19 cellular contexts compared by ENCODE assay signal in the genomic region with DNA sequence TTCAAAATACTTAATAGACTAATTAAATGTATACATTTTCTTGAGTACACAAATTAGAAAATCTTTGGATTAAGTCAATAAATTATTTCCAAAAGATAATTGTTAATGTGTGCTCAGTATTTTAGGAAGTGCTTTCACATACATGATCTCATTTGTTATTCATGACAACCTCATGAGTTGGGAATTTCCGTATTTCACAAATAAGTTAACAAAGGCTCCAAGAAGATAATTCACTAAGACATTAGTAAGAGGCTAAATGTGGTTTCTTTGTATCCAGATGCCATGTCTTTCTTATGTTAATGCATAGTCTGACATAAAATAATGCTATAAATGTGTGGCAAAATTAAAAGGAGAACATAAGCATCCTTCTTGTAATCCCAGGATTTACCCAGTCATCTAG.
A peak's percentile ranks its signal among the peaks of the same experiment; 100 is the strongest.
DNase-seq lines count a peak whose midpoint lies in the region; ATAC-seq and TF ChIP-seq lines count a peak whose summit lies in the region.
"Had no signal": no experiment of that assay in that cellular context is flagged by ENCODE, and none has a peak within 500 bp of the region (broad histone marks: within the 10 kb centered on the region; RNA-seq: fewer than 3 reads in every experiment).

No MANE protein-coding gene starts in this region.

- H3K9me3 ChIP-seq in upper lobe of right lung = no peaks in the 10 kb centered on the region

- H3K4me3 ChIP-seq in epithelial cell of esophagus (ENCODE audit: low read length) (no peak overlapping the region), upper lobe of right lung (no peak overlapping the region)
- H3K4me3 ChIP-seq: A549 had no signal

- H3K27ac ChIP-seq in upper lobe of right lung = no peak overlapping the region
- H3K27ac ChIP-seq: A549 had no signal

- intact Hi-C loops in upper lobe of right lung (cut with DNase I) = no loop called here

- H3K4me1 ChIP-seq in upper lobe of right lung = no peaks in the 10 kb centered on the region
- H3K4me1 ChIP-seq: A549 had no signal

- H3K27me3 ChIP-seq in upper lobe of right lung = no peaks in the 10 kb centered on the region

- DNase-seq in EL (peak; percentile 16), M059J (ENCODE audit: low read depth) (peak; percentile 14), epithelial cell of esophagus (ENCODE audit: low read depth) (peak; percentile 65), iris pigment epithelial cell (ENCODE audit: low read depth) (peak; percentile 27), DMS79 treated with DMSO at 0.1 percent for 48 hours (lab: John Stamatoyannopoulos, UW) (no peak), upper lobe of right lung (no peak), occipital lobe (lab: John Stamatoyannopoulos, UW) (no peak), AG20443 (ENCODE audit: low spot score) (no peak)
- DNase-seq: AML-193, COR-L47, DMS153, GOT3, KG1, MM.1S, NCI-H1092 treated with DMSO at 0.1 percent for 48 hours, NCI-H1694, NCI-H524 treated with DMSO at 0.1 percent for 48 hours had no signal

- no peaks in the 10 kb centered on the region for H3K36me3 ChIP-seq in upper lobe of right lung

- TF ChIP-seq CTCF in epithelial cell of esophagus (IDR thresholded peaks at IDR 0.05; ENCODE audit: insufficient read depth, low read depth, low read length, missing control alignments) (no peak), upper lobe of right lung (IDR thresholded peaks at IDR 0.05) (no peak)

- ATAC-seq in upper lobe of right lung = no peak
- ATAC-seq: A549, Panc1 had no signal

Comparison
In these comparisons a context has a peak if more than half of its experiments do, and no peak if none do; other contexts are left out.
1. DNase-seq: peak in EL (single experiment), M059J (single experiment), epithelial cell of esophagus (single experiment) and iris pigment epithelial cell (single experiment); none in DMS79 treated with DMSO at 0.1 percent for 48 hours (single experiment), upper lobe of right lung (single experiment), occipital lobe (single experiment) and AG20443 (single experiment).